Comparison of ENCODE assay signal across 17 cellular contexts in the genomic region with DNA sequence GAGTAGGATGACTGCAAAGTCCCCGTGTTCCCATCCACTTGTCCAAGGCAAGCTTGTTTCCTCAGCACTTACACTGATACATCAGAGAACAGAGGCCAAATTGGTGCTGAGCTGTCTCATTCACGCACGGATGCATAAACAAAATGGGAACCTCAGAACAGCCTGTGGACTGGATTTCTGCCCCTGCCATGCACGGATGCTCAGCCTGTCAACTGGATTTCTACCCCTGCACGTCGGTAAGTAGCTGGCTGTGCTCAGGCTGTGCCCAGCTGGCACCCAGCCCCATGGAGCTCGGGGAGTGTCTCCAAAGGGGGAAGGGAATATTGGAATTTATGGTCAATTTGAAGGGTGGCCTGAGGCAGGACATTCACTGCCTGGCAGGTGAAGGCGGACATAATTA. TPM values are rescaled to one million over a fixed set of nuclear protein-coding genes. Genes with fewer than 3 reads are reported as not detected.
"Had no signal": no experiment of that assay in that cellular context is flagged by ENCODE, and none has a peak within 500 bp of the region (broad histone marks: within the 10 kb centered on the region; RNA-seq: fewer than 3 reads in every experiment).

No MANE protein-coding gene starts in this region.

- FAIRE-seq: islet of Langerhans had no signal

- H3K4me1 ChIP-seq: gastroesophageal sphincter, right atrium auricular region had no signal

- H3K27me3 ChIP-seq: cardiac muscle cell, right atrium auricular region had no signal

- H3K36me3 ChIP-seq: cardiac muscle cell, gastroesophageal sphincter, right atrium auricular region had no signal

- H3K9me3 ChIP-seq: gastroesophageal sphincter, right atrium auricular region had no signal

- H3K27ac ChIP-seq: cardiac muscle cell, gastroesophageal sphincter, right atrium auricular region had no signal

- H3K4me3 ChIP-seq: cardiac muscle cell, gastroesophageal sphincter, right atrium auricular region had no signal

- DNase-seq: activated CD4-positive, alpha-beta memory T cell treated with anti-CD3 and anti-CD28 coated beads, Interleukin-2, amount 10 ng/mL, durations not matched to agents 7 days and 5 days; activated CD4-positive, alpha-beta T cell treated with anti-CD3 and anti-CD28 coated beads for 4 hours; activated naive CD4-positive, alpha-beta T cell treated with anti-CD3 and anti-CD28 coated beads, Interleukin-2, amount 10 ng/mL, durations not matched to agents 7 days and 5 days; activated T-cell treated with anti-CD3 and anti-CD28 coated beads, Interleukin-2, amount 50 U/mL, for 24 hours; erythroblast; left ventricle myocardium superior; natural killer cell; nucleus accumbens; posterior cingulate gyrus; stimulated activated CD4-positive, alpha-beta T cell treated with anti-CD3 and anti-CD28 coated beads, Interleukin-15, amount 100 ng/mL, for 24 hours; stimulated activated CD4-positive, alpha-beta T cell treated with anti-CD3 and anti-CD28 coated beads, Interleukin-4, amount 100 ng/mL, for 1 hour; stimulated activated naive CD4-positive, alpha-beta T cell treated with Interleukin-2 at 50 U/mL for 16 hours; trophoblast cell had no signal

RNA-seq across cellular contexts. Expression of a gene that starts 40.8 kb away (rescaled TPM):
- polyA plus RNA-seq: cardiac muscle cell had no signal
